Comparison of ENCODE assay signal across 21 cellular contexts in the genomic region with DNA sequence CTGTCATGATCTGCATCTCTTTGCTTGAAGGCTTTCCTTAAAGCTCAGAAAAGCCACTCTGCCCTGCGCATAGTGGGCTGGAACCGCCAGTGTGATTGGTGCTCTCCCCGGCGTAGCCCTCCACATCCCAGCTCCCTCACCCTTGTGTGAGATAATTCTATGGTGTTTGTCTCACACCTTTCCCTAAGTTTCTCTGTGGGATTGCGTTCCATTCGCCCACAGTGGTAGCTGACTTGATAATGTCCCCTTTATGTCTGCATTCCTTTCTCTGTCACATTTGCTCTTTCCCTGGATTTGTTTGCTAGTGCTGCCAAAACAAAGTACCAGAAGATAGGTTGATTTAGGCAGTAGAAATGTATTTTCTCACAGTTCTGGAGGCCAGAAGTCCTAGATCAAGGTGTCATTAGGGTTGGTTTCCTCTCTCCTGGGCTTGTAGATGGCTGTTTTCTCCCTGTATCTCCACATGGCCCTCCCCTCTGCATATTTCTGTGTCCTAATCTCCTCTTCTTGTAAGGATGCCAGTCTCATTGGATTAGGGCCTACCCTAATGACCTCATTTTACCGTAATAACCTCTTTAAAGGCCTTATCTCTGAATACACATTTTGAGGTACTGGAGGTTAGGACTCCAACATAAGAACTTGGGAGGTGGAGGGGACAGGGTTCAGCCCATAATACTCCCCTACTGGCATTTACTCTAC. TPM values are rescaled to one million over a fixed set of nuclear protein-coding genes. Genes with fewer than 3 reads are reported as not detected.
DNase-seq lines count a peak whose midpoint lies in the region; ATAC-seq, FAIRE-seq and TF ChIP-seq lines count a peak whose summit lies in the region.
"Had no signal": no experiment of that assay in that cellular context is flagged by ENCODE, and none has a peak within 500 bp of the region (broad histone marks: within the 10 kb centered on the region; RNA-seq: fewer than 3 reads in every experiment).

No MANE protein-coding gene starts in this region.

- peak; percentile 82 for DNase-seq in NCI-H82 (lab: John Stamatoyannopoulos, UW)
- peak in 1 of 4 donors; percentile 22 for DNase-seq in body of pancreas
- no peak for DNase-seq in hepatocyte (ENCODE audit: low spot score)
- DNase-seq in small intestine: peak; percentile 40
- no peak for DNase-seq in glomerular visceral epithelial cell (ENCODE audit: extremely low spot score)
- DNase-seq in immature natural killer cell: no peak
- DNase-seq in GM13976 (ENCODE audit: low spot score): no peak
- no peak for DNase-seq in sciatic nerve (ENCODE audit: low spot score)
- DNase-seq: activated CD4-positive, alpha-beta T cell treated with anti-CD3 and anti-CD28 coated beads for 1 hour; CD8-positive, alpha-beta T cell; DMS79 treated with DMSO at 0.1 percent for 48 hours; effector CD8-positive, alpha-beta T cell; hypothalamus; kidney glomerular epithelial cell; NCI-H2081; NCI-H510A treated with DMSO at 0.1 percent for 48 hours; nucleus accumbens; right lobe of liver; stimulated activated naive CD8-positive, alpha-beta T cell treated with anti-CD3 and anti-CD28 coated beads, Interleukin-15, Interleukin-2, amounts not matched to agents 100 U/mL and 50 U/mL, for 24 hours had no signal

- intact Hi-C loops in body of pancreas (cut with DNase I): no loop called here
- intact Hi-C loops in sciatic nerve (cut with DNase I): loop anchor here (5.0 kb wide), 1 partner anchor 150 kb away; a partner anchor contains a TSS

- H3K9me3 ChIP-seq in body of pancreas (no peaks in the 10 kb centered on the region), hepatocyte (ENCODE audit: low read depth) (peaks cover 7% of the 10 kb centered on the region), small intestine (ENCODE audit: control insufficient read depth, low read depth) (no peaks in the 10 kb centered on the region)
- H3K9me3 ChIP-seq: HAP-1, right lobe of liver had no signal

- H3K27me3 ChIP-seq in body of pancreas (no peaks in the 10 kb centered on the region), hepatocyte (no peaks in the 10 kb centered on the region), small intestine (ENCODE audit: control insufficient read depth in 2 of 2, insufficient read depth in 2 of 2, low read length in 2 of 2) (no peaks in the 10 kb centered on the region)
- H3K27me3 ChIP-seq: right lobe of liver had no signal

- TF ChIP-seq CTCF in body of pancreas (IDR thresholded peaks at IDR 0.05) (no peak), hepatocyte (IDR thresholded peaks at IDR 0.05; ENCODE audit: poor library complexity) (no peak), GM13976 (IDR thresholded peaks at IDR 0.05; ENCODE audit: borderline replicate concordance, control extremely low read depth, extremely low read depth, insufficient read depth, missing control alignments) (no peak)

- H3K27ac ChIP-seq in body of pancreas (peak overlapping the region in 3 of 4 donors; percentile 19 to 60 (median 44)), hepatocyte (peak overlapping the region; percentile 37), small intestine (ENCODE audit: low read depth in 1 of 2, low read length in 1 of 2) (no peak overlapping the region)
- H3K27ac ChIP-seq: right lobe of liver had no signal

- no peaks in the 10 kb centered on the region for H3K9me2 ChIP-seq in hepatocyte (replicated peaks; ENCODE audit: insufficient read depth)

- 55 to 59% methylated on average over 7 of the region's 7 CpGs for WGBS in body of pancreas, 2 donors
- 53% methylated on average over 7 of the region's 7 CpGs for WGBS in hepatocyte (ENCODE audit: low lambda C conversion rate, missing lambda C conversion rate)
- WGBS in small intestine, 3 donors: 79 to 82% (median 81%) methylated on average over 7 of the region's 7 CpGs

- H3K27me3 Mint-ChIP-seq in immature natural killer cell (ENCODE audit: low read depth in 3 of 3): peaks cover 0 to 7% (median 3%) of the 10 kb centered on the region in 3 donors

- no peaks in the 10 kb centered on the region for H4K20me1 ChIP-seq in hepatocyte (ENCODE audit: insufficient read depth, poor library complexity, severe bottlenecking)

- peaks cover 0 to 3% (median 3%) of the 10 kb centered on the region in 3 donors for H3K36me3 Mint-ChIP-seq in immature natural killer cell
- H3K36me3 Mint-ChIP-seq: CD8-positive, alpha-beta T cell had no signal

- H3K36me3 ChIP-seq in body of pancreas (replicated peaks in 1 of 2; ENCODE audit: insufficient read depth in 1 of 2, low read depth in 2 of 2) (no peaks in the 10 kb centered on the region), hepatocyte (replicated peaks; ENCODE audit: insufficient read depth, low read depth) (no peaks in the 10 kb centered on the region), small intestine (ENCODE audit: control insufficient read depth in 2 of 2, insufficient read depth in 2 of 2, low read length in 2 of 2) (no peaks in the 10 kb centered on the region)
- H3K36me3 ChIP-seq: HAP-1, right lobe of liver had no signal

- H3K4me3 ChIP-seq in body of pancreas: no peak overlapping the region
- no peak overlapping the region for H3K4me3 ChIP-seq in hepatocyte
- no peak overlapping the region for H3K4me3 ChIP-seq in small intestine (ENCODE audit: low read depth in 1 of 2, low read length in 2 of 2)
- H3K4me3 ChIP-seq: HAP-1, right lobe of liver had no signal

- no peak for TF ChIP-seq POLR2A in body of pancreas (IDR thresholded peaks at IDR 0.05)

- FAIRE-seq in small intestine (lab: Jason Lieb, UNC): no peak

- no peak overlapping the region for H3K4me3 Mint-ChIP-seq in immature natural killer cell
- H3K4me3 Mint-ChIP-seq: CD8-positive, alpha-beta T cell had no signal

- no peaks in the 10 kb centered on the region for H3K4me1 Mint-ChIP-seq in immature natural killer cell

- H3K9me3 Mint-ChIP-seq in immature natural killer cell: no peaks in the 10 kb centered on the region
- H3K9me3 Mint-ChIP-seq: activated T-helper 2 cell treated with anti-CD3 and anti-CD28 coated beads, Interferon-gamma antibody, Interleukin-2, Interleukin-4, amounts not matched to agents 10 μg/mL and 5 μg/mL and 100 μg/mL, durations not matched to agents 14 hours and 24 hours and 36 hours had no signal

- ATAC-seq in body of pancreas (peak; percentile 85), sciatic nerve (no peak)
- ATAC-seq: stimulated activated naive CD8-positive, alpha-beta T cell treated with anti-CD3 and anti-CD28 coated beads, Interleukin-15, Interleukin-2, amounts not matched to agents 100 U/mL and 50 U/mL, for 24 hours had no signal

- no peak overlapping the region for H2AFZ ChIP-seq in hepatocyte

- H3K79me2 ChIP-seq in hepatocyte: peaks cover 3% of the 10 kb centered on the region

- H3K4me1 ChIP-seq in body of pancreas (peaks cover 16% of the 10 kb centered on the region), hepatocyte (ENCODE audit: insufficient read depth) (peaks cover 12% of the 10 kb centered on the region), small intestine (ENCODE audit: control insufficient read depth in 2 of 2, insufficient read depth in 1 of 2, low read depth in 1 of 2, low read length in 1 of 2) (no peaks in the 10 kb centered on the region)
- H3K4me1 ChIP-seq: HAP-1 had no signal

- in situ Hi-C loops in GM13976 (cut with MboI; ENCODE audit: low sequenced_read_pairs, unreplicated experiment): loop anchor here (5.0 kb wide), 1 partner anchor 155 kb away; no protein-coding TSS in a partner anchor

- no peak overlapping the region for H3K4me2 ChIP-seq in hepatocyte

- no peak overlapping the region for H3K27ac Mint-ChIP-seq in immature natural killer cell
- H3K27ac Mint-ChIP-seq: activated T-helper 2 cell treated with anti-CD3 and anti-CD28 coated beads, Interferon-gamma antibody, Interleukin-2, Interleukin-4, amounts not matched to agents 10 μg/mL and 5 μg/mL and 100 μg/mL, durations not matched to agents 14 hours and 24 hours and 36 hours; CD8-positive, alpha-beta T cell had no signal

RNA-seq across cellular contexts. Expression of a gene that starts 7.4 kb away (rescaled TPM):
- total RNA-seq in body of pancreas (10 to 100 TPM; 14.8 to 15.3 TPM), hepatocyte (39.5 and 59.5 TPM in 2 replicates), sciatic nerve (21.4 TPM)
- polyA plus RNA-seq in hepatocyte (16.9 and 21.1 TPM in 2 replicates), small intestine (10 to 100 TPM; 17.3 to 29.2 (median 23.0) TPM), immature natural killer cell (1 to 10 TPM; 3.0 to 8.5 (median 5.2) TPM)

Comparison
In these comparisons a context has a peak if more than half of its experiments do, and no peak if none do; other contexts are left out.
1. DNase-seq: peak in NCI-H82 (single experiment) and small intestine (single experiment); none in hepatocyte (single experiment), glomerular visceral epithelial cell (single experiment), immature natural killer cell (0 of 3), GM13976 (single experiment) and sciatic nerve (single experiment).
2. H3K27ac ChIP-seq: peak in body of pancreas (3 of 4) and hepatocyte (single experiment); none in small intestine (0 of 2).